In genomic region chr18:69715322-69715721, GRCh38 we compare ENCODE assay signal across 27 cellular contexts.
"Had no signal": no experiment of that assay in that cellular context is flagged by ENCODE, and none has a peak within 500 bp of the region (broad histone marks: within the 10 kb centered on the region; RNA-seq: fewer than 3 reads in every experiment).

No MANE protein-coding gene starts in this region.

- H3K4me1 ChIP-seq: colonic mucosa, gastroesophageal sphincter, heart left ventricle, left lung, parathyroid adenoma, right lobe of liver, suprapubic skin, transverse colon, upper lobe of right lung, uterus had no signal

- H3K27me3 ChIP-seq: colonic mucosa, gastroesophageal sphincter, heart left ventricle, hepatocyte, left lung, right lobe of liver, suprapubic skin, transverse colon, upper lobe of right lung, uterus had no signal

- H3K36me3 ChIP-seq: colonic mucosa, gastroesophageal sphincter, heart left ventricle, left lung, right lobe of liver, suprapubic skin, transverse colon, upper lobe of right lung, uterus had no signal

- DNase-seq: colonic mucosa; effector CD8-positive, alpha-beta T cell; endodermal cell; foreskin fibroblast; heart left ventricle; left cardiac atrium; left lung; naive thymus-derived CD8-positive, alpha-beta T cell; right lobe of liver; small intestine; stimulated activated CD4-positive, alpha-beta T cell treated with anti-CD3 and anti-CD28 coated beads, Interleukin-15, amount 100 ng/mL, for 24 hours; stimulated activated CD4-positive, alpha-beta T cell treated with anti-CD3 and anti-CD28 coated beads, Interleukin-2, amount 100 ng/mL, for 48 hours; stimulated activated naive B cell treated with anti-CD40 and anti-IgM and Interleukin-4, amounts not matched to agents 10 μg/mL and 1 μg/mL and 100 μg/mL, for 72 hours; transverse colon; upper lobe of right lung; uterus had no signal

- H3K27ac ChIP-seq: colonic mucosa, epithelial cell of prostate, gastroesophageal sphincter, heart left ventricle, hepatocyte, left lung, parathyroid adenoma, right lobe of liver, suprapubic skin, transverse colon, upper lobe of right lung, uterus had no signal

- H3K4me3 Mint-ChIP-seq: dendritic cell treated with granulocyte-macrophage colony-stimulating factor and Interleukin-4, amounts not matched to agents 40 ng/mL and 50 ng/mL, for 4 days; endodermal cell; naive thymus-derived CD8-positive, alpha-beta T cell; neural crest cell; stimulated activated naive B cell treated with anti-CD40 and anti-IgM and Interleukin-4, amounts not matched to agents 10 μg/mL and 1 μg/mL and 100 μg/mL, for 72 hours; stimulated activated naive CD8-positive, alpha-beta T cell treated with anti-CD3 and anti-CD28 coated beads, Interleukin-15, Interleukin-2, amounts not matched to agents 100 ng/mL and 50 ng/mL, for 24 hours had no signal

- FAIRE-seq: islet of Langerhans, small intestine had no signal

- H3K9me3 ChIP-seq: colonic mucosa had no signal

- H2AFZ ChIP-seq: hepatocyte, parathyroid adenoma had no signal

- H3K9ac ChIP-seq: parathyroid adenoma had no signal

- H3K27me3 Mint-ChIP-seq: dendritic cell treated with granulocyte-macrophage colony-stimulating factor and Interleukin-4, amounts not matched to agents 40 ng/mL and 50 ng/mL, for 4 days; naive thymus-derived CD8-positive, alpha-beta T cell; progenitor cell of endocrine pancreas; stimulated activated naive B cell treated with anti-CD40 and anti-IgM and Interleukin-4, amounts not matched to agents 10 μg/mL and 1 μg/mL and 100 μg/mL, for 72 hours; stimulated activated naive CD8-positive, alpha-beta T cell treated with anti-CD3 and anti-CD28 coated beads, Interleukin-15, Interleukin-2, amounts not matched to agents 100 ng/mL and 50 ng/mL, for 24 hours had no signal

- H3K27ac Mint-ChIP-seq: dendritic cell treated with granulocyte-macrophage colony-stimulating factor and Interleukin-4, amounts not matched to agents 40 ng/mL and 50 ng/mL, for 4 days; endodermal cell; naive thymus-derived CD8-positive, alpha-beta T cell; progenitor cell of endocrine pancreas; stimulated activated naive B cell treated with anti-CD40 and anti-IgM and Interleukin-4, amounts not matched to agents 10 μg/mL and 1 μg/mL and 100 μg/mL, for 72 hours; stimulated activated naive CD8-positive, alpha-beta T cell treated with anti-CD3 and anti-CD28 coated beads, Interleukin-15, Interleukin-2, amounts not matched to agents 100 ng/mL and 50 ng/mL, for 24 hours had no signal

- H3K4me2 ChIP-seq: hepatocyte had no signal

- H3K4me3 ChIP-seq: colonic mucosa, gastroesophageal sphincter, heart left ventricle, hepatocyte, left lung, right lobe of liver, suprapubic skin, transverse colon, upper lobe of right lung, uterus had no signal

- ATAC-seq: esophagus mucosa; gastroesophageal sphincter; heart left ventricle; left cardiac atrium; left lung; naive thymus-derived CD8-positive, alpha-beta T cell; right lobe of liver; stimulated activated naive B cell treated with anti-CD40 and anti-IgM and Interleukin-4, amounts not matched to agents 10 μg/mL and 1 μg/mL and 100 μg/mL, for 72 hours; upper lobe of right lung had no signal

- H3K4me1 Mint-ChIP-seq: endodermal cell; naive thymus-derived CD8-positive, alpha-beta T cell; stimulated activated naive B cell treated with anti-CD40 and anti-IgM and Interleukin-4, amounts not matched to agents 10 μg/mL and 1 μg/mL and 100 μg/mL, for 72 hours had no signal
